1 cellular context compared by ENCODE assay signal in the genomic region with DNA sequence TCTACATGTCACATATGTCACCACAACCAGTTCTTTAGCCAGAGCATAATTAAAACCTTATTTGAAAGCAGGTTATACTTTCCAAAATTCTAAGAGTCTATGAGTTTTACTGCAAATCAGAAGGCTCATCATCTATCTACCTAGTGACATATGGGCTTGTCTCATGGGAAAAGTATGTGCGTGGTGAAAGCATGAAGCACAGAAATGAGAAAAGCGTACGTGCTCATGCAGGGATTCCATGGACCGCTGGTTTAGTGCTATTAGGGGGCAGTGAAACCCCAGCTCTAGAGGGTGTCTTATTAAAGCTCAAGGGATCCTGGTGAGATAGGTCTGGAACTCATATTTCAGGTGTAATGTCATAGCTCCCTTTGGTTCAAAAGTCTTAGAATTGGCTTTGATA.
A peak's percentile ranks its signal among the peaks of the same experiment; 100 is the strongest.
TF ChIP-seq lines count a peak whose summit lies in the region.

No MANE protein-coding gene starts in this region.

TF ChIP-seq in GM12878, 131 proteins besides CTCF, POLR2A, EP300 and RAD21:
- TF ChIP-seq CHD4 (IDR thresholded peaks at IDR 0.05), result no peak
- TF ChIP-seq MEF2B (IDR thresholded peaks at IDR 0.05; ENCODE audit: partially characterized antibody, poor library complexity, severe bottlenecking), result peak; percentile 27
